ENCODE assay signal across 8 cellular contexts in genomic region chr2:113604085-113604477, GRCh38. TPM values are rescaled to one million over a fixed set of nuclear protein-coding genes. Genes with fewer than 3 reads are reported as not detected.
A peak's percentile ranks its signal among the peaks of the same experiment; 100 is the strongest.
DNase-seq lines count a peak whose midpoint lies in the region; ATAC-seq and TF ChIP-seq lines count a peak whose summit lies in the region.
"Not testable (repeated sequence)": the region's sequence is repeated elsewhere in the genome, so short reads cannot be mapped to it uniquely, and the experiment has no call there.

No MANE protein-coding gene starts in this region.

- H3K9me3 ChIP-seq in SK-N-MC (ENCODE audit: low read depth, low read length); sigmoid colon: not testable (repeated sequence)

- 1 to 10% methylated on average over 20 of the region's 20 CpGs for WGBS in sigmoid colon, 2 donors

- intact Hi-C loops in left colon (cut with DNase I, micrococcal nuclease); sigmoid colon (cut with DNase I): not testable (repeated sequence)

- TF ChIP-seq EP300 in sigmoid colon (IDR thresholded peaks at IDR 0.05) = not testable (repeated sequence)

- TF ChIP-seq CTCF in epithelial cell of esophagus (IDR thresholded peaks at IDR 0.05; ENCODE audit: insufficient read depth, low read depth, low read length, missing control alignments) (peak; percentile 91), sigmoid colon (IDR thresholded peaks at IDR 0.05) (peak; percentile 100)

- not testable (repeated sequence) for H3K36me3 ChIP-seq in SK-N-MC (ENCODE audit: insufficient read depth, low read length); sigmoid colon

- H3K4me3 ChIP-seq in SK-N-MC (peak overlapping the region; percentile 77), epithelial cell of esophagus (ENCODE audit: low read length) (peak overlapping the region; percentile 41), sigmoid colon (peak overlapping the region; percentile 48 to 66 (median 59))

- ATAC-seq in HG03135 (IDR thresholded peaks at IDR 0.05; ENCODE audit: unreplicated experiment) (peak; percentile 50), left colon (peak; percentile 34)

- H3K27ac ChIP-seq in SK-N-MC (peak overlapping the region; percentile 95), sigmoid colon (peak overlapping the region; percentile 88 to 93 (median 92))

- peak; percentile 89 for DNase-seq in EH (ENCODE audit: low read depth)
- DNase-seq in SK-N-MC (ENCODE audit: low read depth, low spot score) = peak; percentile 77
- DNase-seq in activated effector memory CD4-positive, alpha-beta T cell treated with Interleukin-2 at 50 U/mL for 16 hours = peak; percentile 93
- DNase-seq in epithelial cell of esophagus (ENCODE audit: low read depth) = peak; percentile 88
- peak; percentile 92 to 94 for DNase-seq in left colon
- peak; percentile 96 for DNase-seq in sigmoid colon
- DNase-seq in superior temporal gyrus (ENCODE audit: extremely low spot score) = peak; percentile 95

- TF ChIP-seq POLR2A in sigmoid colon (IDR thresholded peaks at IDR 0.05) = not testable (repeated sequence)

- H3K4me1 ChIP-seq in sigmoid colon = not testable (repeated sequence)

- H3K27me3 ChIP-seq in sigmoid colon = not testable (repeated sequence)

- peak overlapping the region; percentile 69 for H3K9ac ChIP-seq in SK-N-MC (ENCODE audit: insufficient read length)

RNA-seq across cellular contexts. Expression of gene RABL2A, which starts 23.0 kb away (rescaled TPM):
- total RNA-seq in left colon (10 to 100 TPM; 17.6 to 19.0 TPM), sigmoid colon (10 to 100 TPM in 2 of 4 donors, 1 to 10 TPM in 2; 6.4 to 15.2 (median 9.0) TPM)
- polyA plus RNA-seq in sigmoid colon = 10 to 100 TPM in 1 of 3 donors, 1 to 10 TPM in 2; 5.8 to 11.6 (median 7.8) TPM

Comparison
In these comparisons a context has a peak if more than half of its experiments do, and no peak if none do; other contexts are left out.
1. Peak in every context shown above with its lines: DNase-seq, ATAC-seq, H3K4me3 ChIP-seq and H3K27ac ChIP-seq.